Comparison of ENCODE assay signal across 8 cellular contexts in the genomic region with DNA sequence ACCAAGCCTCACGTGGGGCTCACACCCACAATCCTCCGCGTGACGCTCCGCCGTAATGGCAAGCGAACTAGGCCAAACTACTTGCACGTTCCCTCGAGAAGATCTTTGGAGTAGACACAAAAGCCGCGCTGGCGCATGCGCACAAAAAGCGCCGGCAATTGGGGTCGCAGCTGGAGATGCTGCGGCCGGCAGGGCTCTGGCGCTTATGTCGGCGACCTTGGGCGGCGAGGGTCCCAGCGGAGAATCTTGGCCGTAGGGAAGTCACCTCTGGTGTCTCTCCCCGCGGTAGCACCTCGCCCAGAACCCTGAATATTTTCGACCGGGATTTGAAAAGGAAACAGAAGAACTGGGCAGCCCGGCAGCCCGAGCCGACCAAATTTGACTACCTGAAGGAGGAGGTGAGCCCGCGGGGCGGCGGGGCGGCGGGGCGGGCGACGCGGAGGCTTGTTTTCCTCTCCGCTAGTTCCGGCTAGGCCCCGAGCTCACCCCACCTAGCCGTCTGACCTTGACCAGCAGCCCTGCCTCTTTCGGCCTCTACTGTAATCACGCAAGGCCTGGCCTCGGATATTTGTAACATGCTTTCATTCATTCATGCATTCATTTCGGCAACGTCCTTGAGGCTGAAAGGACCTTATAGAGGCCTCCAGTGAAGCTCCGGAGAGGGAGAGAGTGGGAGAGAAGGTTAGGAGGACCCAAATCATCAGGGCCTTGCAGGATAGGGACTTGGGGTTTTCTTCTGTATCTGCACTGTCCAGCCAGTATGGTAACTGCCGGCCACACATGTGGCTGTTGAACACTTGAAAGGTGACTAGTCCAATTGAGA. TPM values are rescaled to one million over a fixed set of nuclear protein-coding genes. Genes with fewer than 3 reads are reported as not detected.
DNase-seq lines count a peak whose midpoint lies in the region; ATAC-seq and TF ChIP-seq lines count a peak whose summit lies in the region.

A gene with protein sequence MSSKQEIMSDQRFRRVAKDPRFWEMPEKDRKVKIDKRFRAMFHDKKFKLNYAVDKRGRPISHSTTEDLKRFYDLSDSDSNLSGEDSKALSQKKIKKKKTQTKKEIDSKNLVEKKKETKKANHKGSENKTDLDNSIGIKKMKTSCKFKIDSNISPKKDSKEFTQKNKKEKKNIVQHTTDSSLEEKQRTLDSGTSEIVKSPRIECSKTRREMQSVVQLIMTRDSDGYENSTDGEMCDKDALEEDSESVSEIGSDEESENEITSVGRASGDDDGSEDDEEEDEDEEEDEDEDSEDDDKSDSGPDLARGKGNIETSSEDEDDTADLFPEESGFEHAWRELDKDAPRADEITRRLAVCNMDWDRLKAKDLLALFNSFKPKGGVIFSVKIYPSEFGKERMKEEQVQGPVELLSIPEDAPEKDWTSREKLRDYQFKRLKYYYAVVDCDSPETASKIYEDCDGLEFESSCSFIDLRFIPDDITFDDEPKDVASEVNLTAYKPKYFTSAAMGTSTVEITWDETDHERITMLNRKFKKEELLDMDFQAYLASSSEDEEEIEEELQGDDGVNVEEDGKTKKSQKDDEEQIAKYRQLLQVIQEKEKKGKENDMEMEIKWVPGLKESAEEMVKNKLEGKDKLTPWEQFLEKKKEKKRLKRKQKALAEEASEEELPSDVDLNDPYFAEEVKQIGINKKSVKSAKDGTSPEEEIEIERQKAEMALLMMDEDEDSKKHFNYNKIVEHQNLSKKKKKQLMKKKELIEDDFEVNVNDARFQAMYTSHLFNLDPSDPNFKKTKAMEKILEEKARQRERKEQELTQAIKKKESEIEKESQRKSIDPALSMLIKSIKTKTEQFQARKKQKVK (minus strand): TSS at position 27 of the 823 bp plus-strand sequence. CDS start 1,779 bp downstream, outside the sequence.
A gene with protein sequence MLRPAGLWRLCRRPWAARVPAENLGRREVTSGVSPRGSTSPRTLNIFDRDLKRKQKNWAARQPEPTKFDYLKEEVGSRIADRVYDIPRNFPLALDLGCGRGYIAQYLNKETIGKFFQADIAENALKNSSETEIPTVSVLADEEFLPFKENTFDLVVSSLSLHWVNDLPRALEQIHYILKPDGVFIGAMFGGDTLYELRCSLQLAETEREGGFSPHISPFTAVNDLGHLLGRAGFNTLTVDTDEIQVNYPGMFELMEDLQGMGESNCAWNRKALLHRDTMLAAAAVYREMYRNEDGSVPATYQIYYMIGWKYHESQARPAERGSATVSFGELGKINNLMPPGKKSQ (plus strand): TSS at position 136 of the 823 bp plus-strand sequence. CDS start 41 bp downstream, at position 177.

- H3K4me3 Mint-ChIP-seq in dendritic cell treated with granulocyte-macrophage colony-stimulating factor and Interleukin-4, amounts not matched to agents 40 ng/mL and 50 ng/mL, for 4 days = peak within 1 kb of the TSS; percentile 90

- H3K36me3 Mint-ChIP-seq in dendritic cell treated with granulocyte-macrophage colony-stimulating factor and Interleukin-4, amounts not matched to agents 40 ng/mL and 50 ng/mL, for 4 days (ENCODE audit: low read depth) = peaks cover 53% of the 10 kb centered on the region

- no peak for TF ChIP-seq CTCF in left lung (IDR thresholded peaks at IDR 0.05)

- peaks cover 31% of the 10 kb centered on the region for H3K4me1 Mint-ChIP-seq in dendritic cell treated with granulocyte-macrophage colony-stimulating factor and Interleukin-4, amounts not matched to agents 40 ng/mL and 50 ng/mL, for 4 days (ENCODE audit: low read depth)

- no peaks in the 10 kb centered on the region for H3K27me3 Mint-ChIP-seq in dendritic cell treated with granulocyte-macrophage colony-stimulating factor and Interleukin-4, amounts not matched to agents 40 ng/mL and 50 ng/mL, for 4 days

- DNase-seq in C1 segment of cervical spinal cord (lab: John Stamatoyannopoulos, UW) (peak; percentile 49 to 96 (median 92)), NCI-H748 treated with DMSO at 0.1 percent for 48 hours (lab: John Stamatoyannopoulos, UW) (peak; percentile 98), left lung (peak; percentile 95 to 97)
- DNase-seq in activated CD4-positive, alpha-beta T cell treated with anti-CD3 and anti-CD28 coated beads, Interleukin-2, amount 50 U/mL, for 24 hours (ENCODE audit: low read depth in 1 of 2, low spot score in 1 of 2) = peak; percentile 86 to 92
- peak; percentile 83 to 85 for DNase-seq in stimulated activated CD4-positive, alpha-beta T cell treated with anti-CD3 and anti-CD28 coated beads, Interleukin-2, amount 100 ng/mL, for 48 hours

- H3K4me3 ChIP-seq in left lung = peak within 1 kb of the TSS; percentile 71 to 94

- H3K27ac Mint-ChIP-seq in dendritic cell treated with granulocyte-macrophage colony-stimulating factor and Interleukin-4, amounts not matched to agents 40 ng/mL and 50 ng/mL, for 4 days = peak within 1 kb of the TSS; percentile 99

- peak within 1 kb of the TSS; percentile 87 to 94 for H3K27ac ChIP-seq in left lung

- H3K36me3 ChIP-seq in left lung = peaks cover 0 to 36% of the 10 kb centered on the region in 2 donors

- intact Hi-C loops in dendritic cell treated with granulocyte-macrophage colony-stimulating factor and Interleukin-4, amounts not matched to agents 40 ng/mL and 50 ng/mL, for 4 days (cut with micrococcal nuclease) = loop anchor here (2.0 to 5.0 kb wide), 2 partner anchors 146 to 778 kb away; a partner anchor contains a TSS
- intact Hi-C loops in left lung (cut with DNase I) = no loop called here

- H3K4me1 ChIP-seq in left lung = peaks cover 18 to 54% of the 10 kb centered on the region in 2 donors

- ATAC-seq in GM19372 (IDR thresholded peaks at IDR 0.05; ENCODE audit: low read depth, unreplicated experiment) (peak; percentile 91), HG03558 (IDR thresholded peaks at IDR 0.05; ENCODE audit: extremely low read depth, unreplicated experiment) (peak; percentile 92), left lung (peak; percentile 98)

- no peaks in the 10 kb centered on the region for H3K27me3 ChIP-seq in left lung

- no peaks in the 10 kb centered on the region for H3K9me3 Mint-ChIP-seq in dendritic cell treated with granulocyte-macrophage colony-stimulating factor and Interleukin-4, amounts not matched to agents 40 ng/mL and 50 ng/mL, for 4 days

- H3K9me3 ChIP-seq in left lung = no peaks in the 10 kb centered on the region

RNA-seq across cellular contexts. Expression of the first gene that starts in this region (rescaled TPM):
- 10 to 100 TPM; 11.3 to 13.0 TPM for total RNA-seq in left lung

RNA-seq across cellular contexts. Expression of the second gene that starts in this region (rescaled TPM):
- 10 to 100 TPM; 19.5 to 21.7 TPM for total RNA-seq in left lung

Comparison
In these comparisons a context has a peak if more than half of its experiments do, and no peak if none do; other contexts are left out.
1. Peak in every context shown above with its lines: DNase-seq, ATAC-seq, H3K4me3 ChIP-seq and H3K27ac ChIP-seq.